ENCODE assay signal across 1 cellular context in the genomic region with DNA sequence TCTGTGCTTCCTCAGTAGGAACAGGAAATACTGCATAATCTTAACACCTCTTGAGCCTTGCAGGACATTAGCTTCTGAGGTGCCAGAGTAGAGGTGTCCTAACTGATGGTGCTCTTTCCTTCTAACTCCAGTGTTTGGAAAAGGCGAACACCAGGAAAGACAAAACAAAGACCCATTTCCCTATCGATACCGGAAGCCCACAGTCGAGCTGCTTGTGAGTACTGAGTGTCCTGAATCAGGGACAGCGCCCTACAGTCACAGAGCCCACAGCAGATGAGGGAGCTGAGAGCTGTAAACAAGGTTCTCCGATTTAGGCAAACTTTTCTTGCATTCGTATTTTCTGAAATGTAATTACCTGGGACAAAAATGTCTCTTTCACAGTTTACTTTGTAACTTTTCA.
TF ChIP-seq lines count a peak whose summit lies in the region.

No MANE protein-coding gene starts in this region.

TF ChIP-seq in GM12878, 131 proteins besides CTCF, POLR2A, EP300 and RAD21:
- no peak for TF ChIP-seq GABPA (IDR thresholded peaks at IDR 0.05; ENCODE audit: low read depth)
- TF ChIP-seq, protein P1, sequence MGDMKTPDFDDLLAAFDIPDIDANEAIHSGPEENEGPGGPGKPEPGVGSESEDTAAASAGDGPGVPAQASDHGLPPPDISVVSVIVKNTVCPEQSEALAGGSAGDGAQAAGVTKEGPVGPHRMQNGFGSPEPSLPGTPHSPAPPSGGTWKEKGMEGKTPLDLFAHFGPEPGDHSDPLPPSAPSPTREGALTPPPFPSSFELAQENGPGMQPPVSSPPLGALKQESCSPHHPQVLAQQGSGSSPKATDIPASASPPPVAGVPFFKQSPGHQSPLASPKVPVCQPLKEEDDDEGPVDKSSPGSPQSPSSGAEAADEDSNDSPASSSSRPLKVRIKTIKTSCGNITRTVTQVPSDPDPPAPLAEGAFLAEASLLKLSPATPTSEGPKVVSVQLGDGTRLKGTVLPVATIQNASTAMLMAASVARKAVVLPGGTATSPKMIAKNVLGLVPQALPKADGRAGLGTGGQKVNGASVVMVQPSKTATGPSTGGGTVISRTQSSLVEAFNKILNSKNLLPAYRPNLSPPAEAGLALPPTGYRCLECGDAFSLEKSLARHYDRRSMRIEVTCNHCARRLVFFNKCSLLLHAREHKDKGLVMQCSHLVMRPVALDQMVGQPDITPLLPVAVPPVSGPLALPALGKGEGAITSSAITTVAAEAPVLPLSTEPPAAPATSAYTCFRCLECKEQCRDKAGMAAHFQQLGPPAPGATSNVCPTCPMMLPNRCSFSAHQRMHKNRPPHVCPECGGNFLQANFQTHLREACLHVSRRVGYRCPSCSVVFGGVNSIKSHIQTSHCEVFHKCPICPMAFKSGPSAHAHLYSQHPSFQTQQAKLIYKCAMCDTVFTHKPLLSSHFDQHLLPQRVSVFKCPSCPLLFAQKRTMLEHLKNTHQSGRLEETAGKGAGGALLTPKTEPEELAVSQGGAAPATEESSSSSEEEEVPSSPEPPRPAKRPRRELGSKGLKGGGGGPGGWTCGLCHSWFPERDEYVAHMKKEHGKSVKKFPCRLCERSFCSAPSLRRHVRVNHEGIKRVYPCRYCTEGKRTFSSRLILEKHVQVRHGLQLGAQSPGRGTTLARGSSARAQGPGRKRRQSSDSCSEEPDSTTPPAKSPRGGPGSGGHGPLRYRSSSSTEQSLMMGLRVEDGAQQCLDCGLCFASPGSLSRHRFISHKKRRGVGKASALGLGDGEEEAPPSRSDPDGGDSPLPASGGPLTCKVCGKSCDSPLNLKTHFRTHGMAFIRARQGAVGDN (IDR thresholded peaks at IDR 0.05) = no peak
- TF ChIP-seq, protein P2, sequence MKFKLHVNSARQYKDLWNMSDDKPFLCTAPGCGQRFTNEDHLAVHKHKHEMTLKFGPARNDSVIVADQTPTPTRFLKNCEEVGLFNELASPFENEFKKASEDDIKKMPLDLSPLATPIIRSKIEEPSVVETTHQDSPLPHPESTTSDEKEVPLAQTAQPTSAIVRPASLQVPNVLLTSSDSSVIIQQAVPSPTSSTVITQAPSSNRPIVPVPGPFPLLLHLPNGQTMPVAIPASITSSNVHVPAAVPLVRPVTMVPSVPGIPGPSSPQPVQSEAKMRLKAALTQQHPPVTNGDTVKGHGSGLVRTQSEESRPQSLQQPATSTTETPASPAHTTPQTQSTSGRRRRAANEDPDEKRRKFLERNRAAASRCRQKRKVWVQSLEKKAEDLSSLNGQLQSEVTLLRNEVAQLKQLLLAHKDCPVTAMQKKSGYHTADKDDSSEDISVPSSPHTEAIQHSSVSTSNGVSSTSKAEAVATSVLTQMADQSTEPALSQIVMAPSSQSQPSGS (IDR thresholded peaks at IDR 0.05; ENCODE audit: low read length) = no peak
- TF ChIP-seq ATF7 (IDR thresholded peaks at IDR 0.05; ENCODE audit: low read depth) = no peak
- TF ChIP-seq CHD4 (IDR thresholded peaks at IDR 0.05) = no peak
- TF ChIP-seq HDGF (IDR thresholded peaks at IDR 0.05) = no peak
- TF ChIP-seq ZZZ3 (IDR thresholded peaks at IDR 0.05; ENCODE audit: control insufficient read depth, insufficient read length, low read depth) = no peak
- no peak for TF ChIP-seq CHD2 (IDR thresholded peaks at IDR 0.05; ENCODE audit: borderline replicate concordance, low read depth, low read length)
- TF ChIP-seq, protein P3, sequence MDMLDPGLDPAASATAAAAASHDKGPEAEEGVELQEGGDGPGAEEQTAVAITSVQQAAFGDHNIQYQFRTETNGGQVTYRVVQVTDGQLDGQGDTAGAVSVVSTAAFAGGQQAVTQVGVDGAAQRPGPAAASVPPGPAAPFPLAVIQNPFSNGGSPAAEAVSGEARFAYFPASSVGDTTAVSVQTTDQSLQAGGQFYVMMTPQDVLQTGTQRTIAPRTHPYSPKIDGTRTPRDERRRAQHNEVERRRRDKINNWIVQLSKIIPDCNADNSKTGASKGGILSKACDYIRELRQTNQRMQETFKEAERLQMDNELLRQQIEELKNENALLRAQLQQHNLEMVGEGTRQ (IDR thresholded peaks at IDR 0.05; ENCODE audit: borderline replicate concordance, low read depth, low read length) = no peak
- no peak for TF ChIP-seq TCF3 (IDR thresholded peaks at IDR 0.05; ENCODE audit: borderline replicate concordance, insufficient read depth, low read depth, low read length)
- TF ChIP-seq NR2F1 (conservative IDR thresholded peaks at IDR 0.05) = no peak
- TF ChIP-seq NBN (IDR thresholded peaks at IDR 0.05) = no peak
